ENCODE assay signal across 8 cellular contexts in the genomic region with DNA sequence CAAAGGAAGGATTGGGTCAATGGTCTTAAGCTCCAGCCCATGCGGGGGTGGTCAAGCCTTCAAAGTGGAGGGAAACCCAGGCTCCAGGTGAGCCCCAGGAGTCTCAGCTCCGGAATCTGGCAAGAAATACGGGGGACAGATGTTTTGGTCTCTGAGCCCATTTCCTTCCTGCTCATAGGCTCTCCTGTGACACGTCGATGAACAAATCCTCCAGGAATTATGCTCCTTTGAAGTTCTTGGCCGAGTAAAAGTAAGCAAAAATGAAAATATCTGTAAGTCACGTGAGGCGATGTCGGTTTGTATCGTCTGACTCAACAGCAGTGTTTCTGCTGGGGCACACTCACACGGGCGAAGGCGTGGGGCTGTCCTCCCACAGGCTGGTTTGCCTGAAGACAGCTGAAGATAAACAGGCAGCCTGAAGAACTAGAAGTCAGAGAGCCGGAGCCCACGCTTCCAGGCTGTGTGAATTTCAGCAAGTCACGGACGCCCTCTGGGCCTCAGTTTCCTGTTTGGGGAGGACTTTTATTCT. TPM values are rescaled to one million over a fixed set of nuclear protein-coding genes. Genes with fewer than 3 reads are reported as not detected.
DNase-seq lines count a peak whose midpoint lies in the region; ATAC-seq and TF ChIP-seq lines count a peak whose summit lies in the region.

No MANE protein-coding gene starts in this region.

- H3K27me3 ChIP-seq in WERI-Rb-1 (ENCODE audit: insufficient read depth, low read depth, severe bottlenecking), result no peaks in the 10 kb centered on the region

- ATAC-seq in SK-N-SH treated with all-trans-retinoic acid at 6 μM for 48 hours, result peak; percentile 3; the same call in 1 of the 3 replicates

- TF ChIP-seq CTCF in astrocyte of the spinal cord (IDR thresholded peaks at IDR 0.05; ENCODE audit: low read depth, low read length), result no peak
- TF ChIP-seq CTCF in WERI-Rb-1 (IDR thresholded peaks at IDR 0.05; ENCODE audit: low read depth, low read length), result no peak

- in situ Hi-C loops in astrocyte of the spinal cord (cut with HindIII; ENCODE audit: low sequenced_read_pairs), result no loop called here

- H3K9me3 ChIP-seq in WERI-Rb-1 (ENCODE audit: severe bottlenecking), result no peaks in the 10 kb centered on the region

- DNase-seq in stimulated activated naive CD4-positive, alpha-beta T cell treated with Interleukin-2 at 50 U/mL for 16 hours (lab: John Stamatoyannopoulos, UW), result peak; percentile 84
- no peak for DNase-seq in stimulated activated naive CD4-positive, alpha-beta T cell (lab: John Stamatoyannopoulos, UW)
- DNase-seq in astrocyte of the spinal cord (ENCODE audit: low read depth, low spot score) (peak; percentile 93), occipital lobe (lab: John Stamatoyannopoulos, UW) (peak; percentile 28), NCI-H1105 (lab: John Stamatoyannopoulos, UW) (no peak), DMS 273 (lab: John Stamatoyannopoulos, UW; ENCODE audit: unreplicated experiment) (no peak), WERI-Rb-1 (no peak)

- H3K36me3 ChIP-seq in WERI-Rb-1, result no peaks in the 10 kb centered on the region

- no peak overlapping the region for H3K4me3 ChIP-seq in astrocyte of the spinal cord (ENCODE audit: low read depth, low read length)
- H3K4me3 ChIP-seq in WERI-Rb-1 (ENCODE audit: low read depth, low read length), result no peak overlapping the region

- no peak overlapping the region for H3K27ac ChIP-seq in WERI-Rb-1

TF ChIP-seq in SK-N-SH treated with all-trans-retinoic acid at 6 μM for 48 hours, 23 proteins besides CTCF, POLR2A, EP300 and RAD21:
- TF ChIP-seq TOX (CRISPR knock-in tag; IDR thresholded peaks at IDR 0.05; ENCODE audit: borderline replicate concordance), result no peak
- TF ChIP-seq, protein P1, sequence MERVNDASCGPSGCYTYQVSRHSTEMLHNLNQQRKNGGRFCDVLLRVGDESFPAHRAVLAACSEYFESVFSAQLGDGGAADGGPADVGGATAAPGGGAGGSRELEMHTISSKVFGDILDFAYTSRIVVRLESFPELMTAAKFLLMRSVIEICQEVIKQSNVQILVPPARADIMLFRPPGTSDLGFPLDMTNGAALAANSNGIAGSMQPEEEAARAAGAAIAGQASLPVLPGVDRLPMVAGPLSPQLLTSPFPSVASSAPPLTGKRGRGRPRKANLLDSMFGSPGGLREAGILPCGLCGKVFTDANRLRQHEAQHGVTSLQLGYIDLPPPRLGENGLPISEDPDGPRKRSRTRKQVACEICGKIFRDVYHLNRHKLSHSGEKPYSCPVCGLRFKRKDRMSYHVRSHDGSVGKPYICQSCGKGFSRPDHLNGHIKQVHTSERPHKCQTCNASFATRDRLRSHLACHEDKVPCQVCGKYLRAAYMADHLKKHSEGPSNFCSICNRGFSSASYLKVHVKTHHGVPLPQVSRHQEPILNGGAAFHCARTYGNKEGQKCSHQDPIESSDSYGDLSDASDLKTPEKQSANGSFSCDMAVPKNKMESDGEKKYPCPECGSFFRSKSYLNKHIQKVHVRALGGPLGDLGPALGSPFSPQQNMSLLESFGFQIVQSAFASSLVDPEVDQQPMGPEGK (CRISPR knock-in tag; IDR thresholded peaks at IDR 0.05; ENCODE audit: borderline replicate concordance), result no peak
- TF ChIP-seq TCF4 (CRISPR knock-in tag; IDR thresholded peaks at IDR 0.05; ENCODE audit: borderline replicate concordance), result no peak
- TF ChIP-seq ZNF70 (CRISPR knock-in tag; IDR thresholded peaks at IDR 0.05), result no peak
- TF ChIP-seq ZFP3 (CRISPR knock-in tag; IDR thresholded peaks at IDR 0.05), result no peak
- TF ChIP-seq ZNF8 (CRISPR knock-in tag; IDR thresholded peaks at IDR 0.05), result no peak
- no peak for TF ChIP-seq ARNTL (CRISPR knock-in tag; IDR thresholded peaks at IDR 0.05; ENCODE audit: borderline replicate concordance, low read depth)
- TF ChIP-seq PPARA (CRISPR knock-in tag; IDR thresholded peaks at IDR 0.05; ENCODE audit: borderline replicate concordance), result no peak
- TF ChIP-seq ESRRG (CRISPR knock-in tag; IDR thresholded peaks at IDR 0.05), result no peak
- TF ChIP-seq ISL1 (CRISPR knock-in tag; IDR thresholded peaks at IDR 0.05), result no peak
- TF ChIP-seq OSR1 (CRISPR knock-in tag; IDR thresholded peaks at IDR 0.05), result no peak
- TF ChIP-seq ZFP30 (CRISPR knock-in tag; IDR thresholded peaks at IDR 0.05), result no peak
- TF ChIP-seq ZC3H10 (CRISPR knock-in tag; IDR thresholded peaks at IDR 0.05), result no peak
- no peak for TF ChIP-seq GLIS3 (CRISPR knock-in tag; IDR thresholded peaks at IDR 0.05)
- TF ChIP-seq RARB (CRISPR knock-in tag; IDR thresholded peaks at IDR 0.05), result no peak

RNA-seq across cellular contexts. Expression of a gene that starts 52.6 kb away (rescaled TPM):
- total RNA-seq in occipital lobe, result 15.1 TPM

Comparison
In these comparisons a context has a peak if more than half of its experiments do, and no peak if none do; other contexts are left out.
1. DNase-seq: peak in stimulated activated naive CD4-positive, alpha-beta T cell treated with Interleukin-2 at 50 U/mL for 16 hours (single experiment), astrocyte of the spinal cord (single experiment) and occipital lobe (single experiment); none in stimulated activated naive CD4-positive, alpha-beta T cell (0 of 6), NCI-H1105 (single experiment), DMS 273 (single experiment) and WERI-Rb-1 (single experiment).